In the genomic region with DNA sequence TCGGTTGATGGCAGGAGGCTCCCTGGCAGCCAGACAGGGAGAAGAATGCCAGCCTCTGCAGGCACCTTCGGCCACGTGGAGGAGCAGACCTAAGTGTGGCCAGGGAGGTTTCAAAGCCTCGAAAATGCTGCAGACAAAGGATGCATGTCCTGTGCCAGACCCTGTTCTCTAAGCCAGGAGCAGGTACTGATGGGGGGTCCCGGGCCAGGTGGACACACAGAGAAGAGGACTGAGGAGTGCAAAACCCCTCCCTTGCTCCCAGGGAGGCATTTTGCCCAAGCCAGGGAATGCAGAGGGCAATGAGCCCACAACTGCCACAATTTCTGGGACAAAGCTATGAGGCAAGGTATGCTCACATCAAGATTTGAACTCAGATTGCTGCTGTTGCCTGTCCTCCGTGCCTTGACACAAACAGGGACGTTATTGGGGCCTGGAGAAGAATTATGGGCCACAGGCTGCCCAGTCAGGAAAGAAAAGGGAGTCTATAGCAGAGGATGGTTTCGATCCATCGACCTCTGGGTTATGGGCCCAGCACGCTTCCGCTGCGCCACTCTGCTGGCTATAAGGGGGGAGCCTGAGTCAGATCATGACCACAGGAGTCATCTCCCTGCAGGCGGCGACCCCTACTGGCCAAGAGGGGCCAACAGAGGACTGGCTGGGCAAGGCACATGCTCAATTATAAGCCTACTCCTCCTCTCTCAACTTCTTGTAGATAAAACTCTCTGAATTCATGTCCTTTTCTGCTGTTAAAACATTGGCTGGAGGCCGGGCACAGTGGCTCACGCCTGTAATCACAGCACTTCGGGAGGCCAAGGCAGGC, we compare ENCODE assay signal across 8 cellular contexts. TPM values are rescaled to one million over a fixed set of nuclear protein-coding genes. Genes with fewer than 3 reads are reported as not detected.
A peak's percentile ranks its signal among the peaks of the same experiment; 100 is the strongest.
DNase-seq lines count a peak whose midpoint lies in the region; ATAC-seq, FAIRE-seq and TF ChIP-seq lines count a peak whose summit lies in the region.

No MANE protein-coding gene starts in this region.

- H3K4me2 ChIP-seq in keratinocyte (ENCODE audit: control insufficient read depth, extremely low read depth, insufficient read depth, low read depth, low read length): peak overlapping the region; percentile 35

- peak overlapping the region; percentile 92 for H3K27ac ChIP-seq in 22Rv1
- H3K27ac ChIP-seq in keratinocyte (ENCODE audit: control insufficient read depth, insufficient read depth, low read length): no peak overlapping the region

- TF ChIP-seq CTCF in 22Rv1 (IDR thresholded peaks at IDR 0.05): peak; percentile 87
- peak; percentile 89 to 95 (median 95) for TF ChIP-seq CTCF in keratinocyte (optimal IDR thresholded peaks at IDR 0.05 in 1 of 3, IDR thresholded peaks at IDR 0.05 in 1 of 3, conservative IDR thresholded peaks at IDR 0.05 in 1 of 3; ENCODE audit: extremely low read depth in 1 of 3, insufficient read depth in 2 of 3, low read length in 3 of 3)

- peaks cover 2% of the 10 kb centered on the region for H3K9me1 ChIP-seq in keratinocyte (ENCODE audit: control insufficient read depth, extremely low read depth, insufficient read depth, low read length)

- no peaks in the 10 kb centered on the region for H3K27me3 ChIP-seq in keratinocyte (ENCODE audit: control insufficient read depth, extremely low read depth, insufficient read depth, low read length)

- no peaks in the 10 kb centered on the region for H3K36me3 ChIP-seq in keratinocyte (ENCODE audit: control insufficient read depth in 2 of 2, extremely low read depth in 1 of 2, insufficient read depth in 2 of 2, low read length in 2 of 2)

- H3K4me3 ChIP-seq in keratinocyte (ENCODE audit: control insufficient read depth in 2 of 3, extremely low read depth in 1 of 3, insufficient read depth in 2 of 3, low read depth in 1 of 3, low read length in 3 of 3): no peak overlapping the region

- DNase-seq in NCI-H446 treated with DMSO at 0.1 percent for 48 hours (lab: John Stamatoyannopoulos, UW): peak; percentile 95
- peak; percentile 84 for DNase-seq in central memory CD4-positive, alpha-beta T cell
- DNase-seq in keratinocyte (ENCODE audit: low read depth, low spot score): peak; percentile 98
- DNase-seq in stimulated activated CD4-positive, alpha-beta T cell treated with anti-CD3 and anti-CD28 coated beads, Interleukin-15, amount 100 ng/mL, for 48 hours (ENCODE audit: low read depth in 2 of 2): peak; percentile 76 to 86

- no peaks in the 10 kb centered on the region for H4K20me1 ChIP-seq in keratinocyte (ENCODE audit: control insufficient read depth, extremely low read depth, insufficient read depth, low read length)

- H3K9me3 ChIP-seq in keratinocyte (ENCODE audit: control insufficient read depth, low read depth, low read length): no peaks in the 10 kb centered on the region

- H3K4me1 ChIP-seq in keratinocyte (ENCODE audit: control insufficient read depth, extremely low read depth, insufficient read depth, low read length): peaks cover 47% of the 10 kb centered on the region

- ATAC-seq in GM18511 (IDR thresholded peaks at IDR 0.05; ENCODE audit: unreplicated experiment) (peak; percentile 63), HG03175 (IDR thresholded peaks at IDR 0.05; ENCODE audit: unreplicated experiment) (peak; percentile 65)
- ATAC-seq in activated CD4-positive, CD25-positive, alpha-beta regulatory T cell treated with anti-CD3 and anti-CD28 coated beads, Interleukin-2, amount 50 U/mL, for 24 hours: peak; percentile 84 to 86

- peak; percentile 32 for FAIRE-seq in keratinocyte (lab: Jason Lieb, UNC)

- H3K9ac ChIP-seq in keratinocyte (ENCODE audit: control insufficient read depth, extremely low read depth, insufficient read depth, low read length): no peak overlapping the region

- no peak overlapping the region for H2AFZ ChIP-seq in keratinocyte (ENCODE audit: control insufficient read depth, low read length)

- dilution Hi-C loops in keratinocyte (cut with MboI; ENCODE audit: extremely low pct_ligation_motif_present, low sequenced_read_pairs): no loop called here

- no peaks in the 10 kb centered on the region for H3K79me2 ChIP-seq in keratinocyte (ENCODE audit: control insufficient read depth, insufficient read depth, low read length)

RNA-seq across cellular contexts. Expression of gene FOXK2, which starts 25.1 kb away (rescaled TPM):
- polyA plus RNA-seq in keratinocyte: 39.4 to 43.9 TPM (median 43.8 TPM) in 3 replicates
- 18.2 TPM for polyA plus RNA-seq in keratinocyte (2011; ENCODE audit: low read depth)
- polyA plus RNA-seq in keratinocyte (2011; cell fraction: cytosol; rRNA removed): 35.9 and 37.2 TPM in 2 replicates
- polyA plus RNA-seq in keratinocyte (2011; cell fraction: nucleus; rRNA removed): 48.2 and 60.2 TPM in 2 replicates
- 28.4 and 48.4 TPM in 2 replicates for polyA plus RNA-seq in keratinocyte (2012; ENCODE audit: low replicate concordance)
- 41.7 to 60.1 TPM (median 47.5 TPM) in 3 replicates for polyA minus RNA-seq in keratinocyte
- 75.4 TPM for polyA minus RNA-seq in keratinocyte (2011; cell fraction: cytosol; rRNA and poly(A)+ RNA removed)
- 47.2 and 69.3 TPM in 2 replicates for polyA minus RNA-seq in keratinocyte (2011; cell fraction: nucleus; rRNA and poly(A)+ RNA removed)

RNA-seq across cellular contexts. Expression of gene NARF, which starts 35.9 kb away (rescaled TPM):
- polyA plus RNA-seq in keratinocyte: 31.9 to 36.8 TPM (median 32.9 TPM) in 3 replicates
- 40.8 TPM for polyA plus RNA-seq in keratinocyte (2011; ENCODE audit: low read depth)
- polyA plus RNA-seq in keratinocyte (2011; cell fraction: cytosol; rRNA removed): 27.9 and 31.3 TPM in 2 replicates
- polyA plus RNA-seq in keratinocyte (2011; cell fraction: nucleus; rRNA removed): 40.5 and 43.6 TPM in 2 replicates
- 22.1 and 40.8 TPM in 2 replicates for polyA plus RNA-seq in keratinocyte (2012; ENCODE audit: low replicate concordance)
- 19.5 to 39.9 TPM (median 24.4 TPM) in 3 replicates for polyA minus RNA-seq in keratinocyte
- 26.1 TPM for polyA minus RNA-seq in keratinocyte (2011; cell fraction: cytosol; rRNA and poly(A)+ RNA removed)
- 7.3 and 12.1 TPM in 2 replicates for polyA minus RNA-seq in keratinocyte (2011; cell fraction: nucleus; rRNA and poly(A)+ RNA removed)

RNA-seq across cellular contexts. Expression of gene CYBC1, which starts 43.9 kb away (rescaled TPM):
- polyA plus RNA-seq in keratinocyte: 30.2 to 36.0 TPM (median 34.2 TPM) in 3 replicates
- 10.1 TPM for polyA plus RNA-seq in keratinocyte (2011; ENCODE audit: low read depth)
- 14.2 and 21.4 TPM in 2 replicates for polyA plus RNA-seq in keratinocyte (2011; cell fraction: cytosol; rRNA removed)
- polyA plus RNA-seq in keratinocyte (2011; cell fraction: nucleus; rRNA removed): 59.9 and 70.1 TPM in 2 replicates
- 25.9 and 27.8 TPM in 2 replicates for polyA plus RNA-seq in keratinocyte (2012; ENCODE audit: low replicate concordance)
- 22.5 to 35.4 TPM (median 26.9 TPM) in 3 replicates for polyA minus RNA-seq in keratinocyte
- polyA minus RNA-seq in keratinocyte (2011; cell fraction: cytosol; rRNA and poly(A)+ RNA removed): 28.6 TPM
- 25.4 and 25.9 TPM in 2 replicates for polyA minus RNA-seq in keratinocyte (2011; cell fraction: nucleus; rRNA and poly(A)+ RNA removed)
